Comparison of ENCODE assay signal across 12 cellular contexts in the genomic region with DNA sequence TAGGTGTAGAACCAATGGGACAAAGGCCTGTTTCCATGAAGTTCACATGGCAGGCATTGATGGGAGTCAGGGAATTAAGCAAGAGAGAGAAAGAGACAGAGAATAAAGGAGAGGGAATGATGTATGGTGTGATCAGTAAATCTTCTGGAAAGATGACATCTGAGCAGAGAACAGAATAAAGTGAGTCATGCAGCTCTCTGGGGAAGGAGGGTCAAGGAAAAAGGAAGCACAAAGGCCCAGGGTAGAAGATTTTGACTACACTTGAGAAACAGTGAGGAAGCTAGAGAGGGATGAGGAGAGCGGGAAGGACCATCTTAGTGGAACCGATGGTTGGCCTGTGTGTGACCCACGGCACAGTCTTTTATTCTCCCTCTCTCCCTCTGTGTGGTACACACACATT.
A peak's percentile ranks its signal among the peaks of the same experiment; 100 is the strongest.
DNase-seq lines count a peak whose midpoint lies in the region; ATAC-seq and TF ChIP-seq lines count a peak whose summit lies in the region.
"Had no signal": no experiment of that assay in that cellular context is flagged by ENCODE, and none has a peak within 500 bp of the region (broad histone marks: within the 10 kb centered on the region; RNA-seq: fewer than 3 reads in every experiment).

No MANE protein-coding gene starts in this region.

- ATAC-seq in GM18502 (IDR thresholded peaks at IDR 0.05; ENCODE audit: poor library complexity, unreplicated experiment) (no peak), GM18870 (IDR thresholded peaks at IDR 0.05; ENCODE audit: unreplicated experiment) (no peak), GM21390 (IDR thresholded peaks at IDR 0.05; ENCODE audit: unreplicated experiment) (no peak)

- no TSS peak for BruUV-seq in A673 (replicated peaks; lab: Mats Ljungman, UMichigan)

- H3K4me3 ChIP-seq in A673 (ENCODE audit: low read depth, low read length, poor library complexity, severe bottlenecking), result no peak overlapping the region

- H3K27me3 ChIP-seq in A673 (replicated peaks; ENCODE audit: insufficient read depth, low read depth, low read length, poor library complexity), result no peaks in the 10 kb centered on the region
- H3K27me3 ChIP-seq: brain microvascular endothelial cell had no signal

- intact Hi-C loops in A673 (cut with micrococcal nuclease; ENCODE audit: unreplicated experiment), result no loop called here

- no peak for TF ChIP-seq CTCF in A673 (conservative IDR thresholded peaks at IDR 0.05; ENCODE audit: low read depth, low read length)

- DNase-seq in A673 (ENCODE audit: low spot score) (peak; percentile 23), LHCN-M2 (ENCODE audit: low read depth) (peak; percentile 60), dermis blood vessel endothelial cell (peak; percentile 31), hepatic stellate cell (ENCODE audit: low spot score) (peak; percentile 55), SHP77 treated with DMSO at 0.1 percent for 48 hours (lab: John Stamatoyannopoulos, UW) (no peak)
- DNase-seq: activated CD4-positive, alpha-beta T cell treated with anti-CD3 and anti-CD28 coated beads, Interleukin-2, amount 10 ng/mL, durations not matched to agents 7 days and 5 days; brain microvascular endothelial cell; DMS153; OCI-M1 had no signal

- H3K27ac ChIP-seq in A673 (ENCODE audit: low read depth, low read length, poor library complexity, severe bottlenecking), result no peak overlapping the region
- H3K27ac ChIP-seq: brain microvascular endothelial cell had no signal

- CTCF ChIA-PET in A673 (lab: Charles Lee), result no interaction called here

- no peaks in the 10 kb centered on the region for H3K36me3 ChIP-seq in A673 (ENCODE audit: insufficient read depth, low read length, poor library complexity, severe bottlenecking)
- H3K36me3 ChIP-seq: brain microvascular endothelial cell had no signal

- POLR2A ChIA-PET in A673 (lab: Charles Lee; ENCODE audit: low non-redundant PET), result no interaction called here

- H3K4me1 ChIP-seq in A673 (ENCODE audit: insufficient read depth, low read length, poor library complexity, severe bottlenecking), result no peaks in the 10 kb centered on the region

- no peaks in the 10 kb centered on the region for H3K9me3 ChIP-seq in A673 (ENCODE audit: low read depth, low read length, poor library complexity, severe bottlenecking)
